ENCODE assay signal across 1 cellular context in genomic region chr19:38618590-38619360, GRCh38.
A peak's percentile ranks its signal among the peaks of the same experiment; 100 is the strongest.
TF ChIP-seq lines count a peak whose summit lies in the region.

TSS of gene EIF3K (plus strand) at chr19:38619188. CDS start at chr19:38619269, 81 bp downstream.

TF ChIP-seq in K562, 482 proteins besides CTCF, POLR2A, EP300 and RAD21 (continued from another document and continues in another):
- TF ChIP-seq SMARCB1 (IDR thresholded peaks at IDR 0.05; ENCODE audit: insufficient read length, low read depth) (no peak), PURB (CRISPR knock-in tag; IDR thresholded peaks at IDR 0.05; ENCODE audit: low read depth) (no peak), ZNF184 (CRISPR knock-in tag; IDR thresholded peaks at IDR 0.05) (no peak), ARNT (IDR thresholded peaks at IDR 0.05) (no peak; a peak in 1 of 4 replicates), ZKSCAN8 (CRISPR knock-in tag; IDR thresholded peaks at IDR 0.05) (no peak), ZBTB34 (CRISPR knock-in tag; IDR thresholded peaks at IDR 0.05) (no peak), ZNF316 (IDR thresholded peaks at IDR 0.05) (no peak), KLF16 (IDR thresholded peaks at IDR 0.05) (no peak), HINFP (tag; conservative IDR thresholded peaks at IDR 0.05; ENCODE audit: low read depth) (no peak), HEY1 (CRISPR knock-in tag; IDR thresholded peaks at IDR 0.05; ENCODE audit: borderline replicate concordance) (no peak), CHD2 (IDR thresholded peaks at IDR 0.05; ENCODE audit: low read depth, low read length) (no peak), PHB2 (IDR thresholded peaks at IDR 0.05; ENCODE audit: low read depth) (no peak), BCL6 (CRISPR knock-in tag; IDR thresholded peaks at IDR 0.05) (no peak), NCOA1 (IDR thresholded peaks at IDR 0.05; ENCODE audit: low read depth) (peak; percentile 64; the same call in 1 of the 2 replicates), ATF1 (CRISPR knock-in tag; IDR thresholded peaks at IDR 0.05) (no peak), ATF1 (tag; IDR thresholded peaks at IDR 0.05) (peak; percentile 88), MLLT1 (IDR thresholded peaks at IDR 0.05) (no peak), ZNF431 (CRISPR knock-in tag; IDR thresholded peaks at IDR 0.05) (no peak), HDAC2 (IDR thresholded peaks at IDR 0.05) (peak; percentile 85), ZBTB5 (IDR thresholded peaks at IDR 0.05) (no peak), ZC3H4 (CRISPR knock-in tag; IDR thresholded peaks at IDR 0.05; ENCODE audit: borderline replicate concordance) (no peak), NFE2L1 (tag; IDR thresholded peaks at IDR 0.05; ENCODE audit: borderline replicate concordance, low read depth) (no peak), PHB (CRISPR knock-in tag; IDR thresholded peaks at IDR 0.05) (0 out of 2 replicates have a peak, but pooled peaks have one; percentile 47), SRSF9 (IDR thresholded peaks at IDR 0.05; ENCODE audit: borderline replicate concordance, low read depth, low read length) (no peak), CSDE1 (IDR thresholded peaks at IDR 0.05) (no peak), ATF4 (CRISPR knock-in tag; IDR thresholded peaks at IDR 0.05) (no peak), ZFP30 (CRISPR knock-in tag; IDR thresholded peaks at IDR 0.05; ENCODE audit: borderline replicate concordance) (no peak), ZNF586 (CRISPR knock-in tag; conservative IDR thresholded peaks at IDR 0.05) (no peak), ATF6 (CRISPR knock-in tag; IDR thresholded peaks at IDR 0.05) (0 out of 2 replicates have a peak, but pooled peaks have one; percentile 50), USF1 (CRISPR knock-in tag; IDR thresholded peaks at IDR 0.05) (peak; percentile 99), GATA2 (CRISPR knock-in tag; IDR thresholded peaks at IDR 0.05) (no peak), NFXL1 (CRISPR knock-in tag; IDR thresholded peaks at IDR 0.05) (no peak), TBP (optimal IDR thresholded peaks at IDR 0.05; ENCODE audit: low read depth, low read length) (peak; percentile 60), MTA3 (IDR thresholded peaks at IDR 0.05; ENCODE audit: borderline replicate concordance) (no peak; the same call in 1 of the 2 replicates), FUS (optimal IDR thresholded peaks at IDR 0.05; ENCODE audit: low read depth, low read length) (no peak), L3MBTL2 (IDR thresholded peaks at IDR 0.05) (peak; percentile 72), JUNB (CRISPR knock-in tag; conservative IDR thresholded peaks at IDR 0.05) (no peak), DPF2 (IDR thresholded peaks at IDR 0.05) (no peak), NR4A1 (CRISPR knock-in tag; IDR thresholded peaks at IDR 0.05) (0 out of 2 replicates have a peak, but pooled peaks have one; percentile 68), NR4A1 (tag; IDR thresholded peaks at IDR 0.05) (no peak), NKRF (IDR thresholded peaks at IDR 0.05; ENCODE audit: borderline replicate concordance) (peak; percentile 98), KLF13 (tag; IDR thresholded peaks at IDR 0.05; ENCODE audit: borderline replicate concordance, low read depth) (no peak), STAT5A (IDR thresholded peaks at IDR 0.05; ENCODE audit: borderline replicate concordance, low read length) (no peak), ERF (CRISPR knock-in tag; IDR thresholded peaks at IDR 0.05) (peak; percentile 79; the same call in 1 of the 2 replicates), PATZ1 (CRISPR knock-in tag; IDR thresholded peaks at IDR 0.05; ENCODE audit: borderline replicate concordance) (no peak), ZSCAN32 (CRISPR knock-in tag; IDR thresholded peaks at IDR 0.05) (no peak), KAT7 (CRISPR knock-in tag; IDR thresholded peaks at IDR 0.05; ENCODE audit: borderline replicate concordance) (no peak; the same call in 1 of the 2 replicates), SMC3 (conservative IDR thresholded peaks at IDR 0.05; ENCODE audit: insufficient read depth, low read depth, low read length) (0 out of 2 replicates have a peak, but pooled peaks have one; percentile 10), ZNF717 (CRISPR knock-in tag; IDR thresholded peaks at IDR 0.05) (no peak), MTA1 (IDR thresholded peaks at IDR 0.05; ENCODE audit: borderline replicate concordance) (no peak), ZNF239 (CRISPR knock-in tag; IDR thresholded peaks at IDR 0.05) (peak; percentile 50; the same call in 1 of the 2 replicates), ZFP36 (IDR thresholded peaks at IDR 0.05; ENCODE audit: low read depth, low read length, partially characterized antibody) (no peak), EGR1 (conservative IDR thresholded peaks at IDR 0.05) (no peak), HDAC8 (tag; IDR thresholded peaks at IDR 0.05) (no peak), ZHX1 (conservative IDR thresholded peaks at IDR 0.05; ENCODE audit: low read length) (no peak), CREM (IDR thresholded peaks at IDR 0.05; ENCODE audit: low read depth) (peak; percentile 97), MCM2 (IDR thresholded peaks at IDR 0.05; ENCODE audit: low read depth) (no peak), HNRNPH1 (optimal IDR thresholded peaks at IDR 0.05; ENCODE audit: low read depth, low read length) (no peak)
